Comparison of ENCODE assay signal across 1 cellular context in genomic region chr16:9159839-9160550, GRCh38.
TF ChIP-seq lines count a peak whose summit lies in the region.

No MANE protein-coding gene starts in this region.

TF ChIP-seq in HepG2, 621 proteins besides CTCF, POLR2A, EP300 and RAD21 (continued from another document and continues in another):
- TF ChIP-seq ZNF770 (CRISPR knock-in tag; IDR thresholded peaks at IDR 0.05): 0 out of 2 replicates have a peak, but pooled peaks have one; percentile 5
- TF ChIP-seq CCAR2 (optimal IDR thresholded peaks at IDR 0.05; ENCODE audit: low read depth, low read length): no peak
- no peak for TF ChIP-seq IRX3 (CRISPR knock-in tag; IDR thresholded peaks at IDR 0.05; ENCODE audit: borderline replicate concordance, low read depth)
- no peak for TF ChIP-seq POLR2AphosphoS5 (IDR thresholded peaks at IDR 0.05; ENCODE audit: low read depth, low read length)
- TF ChIP-seq XRCC5 (optimal IDR thresholded peaks at IDR 0.05; ENCODE audit: low read length): peak; percentile 96
- TF ChIP-seq ZNF83 (CRISPR knock-in tag; IDR thresholded peaks at IDR 0.05; ENCODE audit: borderline replicate concordance): 0 out of 2 replicates have a peak, but pooled peaks have one; percentile 48
- TF ChIP-seq AKAP8 (CRISPR knock-in tag; IDR thresholded peaks at IDR 0.05): no peak
- no peak for TF ChIP-seq MED8 (CRISPR knock-in tag; IDR thresholded peaks at IDR 0.05; ENCODE audit: insufficient replicate concordance)
- no peak for TF ChIP-seq ZNF619 (CRISPR knock-in tag; IDR thresholded peaks at IDR 0.05)
- TF ChIP-seq TARDBP (CRISPR knock-in tag; IDR thresholded peaks at IDR 0.05): 0 out of 2 replicates have a peak, but pooled peaks have one; percentile 20
- TF ChIP-seq TSC22D2 (CRISPR knock-in tag; IDR thresholded peaks at IDR 0.05; ENCODE audit: borderline replicate concordance): 0 out of 2 replicates have a peak, but pooled peaks have one; percentile 49
- TF ChIP-seq ZNF674 (CRISPR knock-in tag; IDR thresholded peaks at IDR 0.05; ENCODE audit: low read depth): no peak
- TF ChIP-seq ZNF280B (CRISPR knock-in tag; IDR thresholded peaks at IDR 0.05; ENCODE audit: borderline replicate concordance): peak; percentile 52; the same call in 1 of the 2 replicates
- TF ChIP-seq TFAP4 (IDR thresholded peaks at IDR 0.05; ENCODE audit: borderline replicate concordance, low read depth): peak; percentile 69; the same call in 1 of the 2 replicates
- TF ChIP-seq BHLHE40 (IDR thresholded peaks at IDR 0.05; ENCODE audit: low read length): peak; percentile 44; the same call in 1 of the 2 replicates
- no peak for TF ChIP-seq ZNF329 (CRISPR knock-in tag; IDR thresholded peaks at IDR 0.05; ENCODE audit: low read depth)
- peak; percentile 57; the same call in 1 of the 2 replicates for TF ChIP-seq ZFP90 (CRISPR knock-in tag; IDR thresholded peaks at IDR 0.05; ENCODE audit: borderline replicate concordance)
- TF ChIP-seq ZNF687 (CRISPR knock-in tag; IDR thresholded peaks at IDR 0.05): peak; percentile 39
- no peak for TF ChIP-seq ZNF724P (CRISPR knock-in tag; IDR thresholded peaks at IDR 0.05; ENCODE audit: borderline replicate concordance)
- no peak for TF ChIP-seq ZBTB20 (CRISPR knock-in tag; IDR thresholded peaks at IDR 0.05; ENCODE audit: borderline replicate concordance, low read depth)
- peak; percentile 23; the same call in 1 of the 2 replicates for TF ChIP-seq TFDP1 (CRISPR knock-in tag; IDR thresholded peaks at IDR 0.05; ENCODE audit: borderline replicate concordance)
- TF ChIP-seq CERS6 (CRISPR knock-in tag; IDR thresholded peaks at IDR 0.05): no peak
- TF ChIP-seq HOXA5 (CRISPR knock-in tag; IDR thresholded peaks at IDR 0.05): 0 out of 2 replicates have a peak, but pooled peaks have one; percentile 23
- no peak for TF ChIP-seq SP1 (IDR thresholded peaks at IDR 0.05)
- no peak for TF ChIP-seq SP1 (CRISPR knock-in tag; IDR thresholded peaks at IDR 0.05)
- no peak for TF ChIP-seq ZNF646 (CRISPR knock-in tag; IDR thresholded peaks at IDR 0.05)
- no peak for TF ChIP-seq SNAPC2 (CRISPR knock-in tag; IDR thresholded peaks at IDR 0.05)
- TF ChIP-seq ADNP (CRISPR knock-in tag; IDR thresholded peaks at IDR 0.05): no peak
- 0 out of 2 replicates have a peak, but pooled peaks have one; percentile 44 for TF ChIP-seq NRL (CRISPR knock-in tag; IDR thresholded peaks at IDR 0.05; ENCODE audit: borderline replicate concordance)
- no peak for TF ChIP-seq HES4 (CRISPR knock-in tag; IDR thresholded peaks at IDR 0.05; ENCODE audit: borderline replicate concordance)
- 0 out of 2 replicates have a peak, but pooled peaks have one; percentile 54 for TF ChIP-seq RNF2 (conservative IDR thresholded peaks at IDR 0.05; ENCODE audit: low read depth)
- TF ChIP-seq ATF6 (CRISPR knock-in tag; conservative IDR thresholded peaks at IDR 0.05): no peak
- peak; percentile 17 for TF ChIP-seq U2AF1 (optimal IDR thresholded peaks at IDR 0.05; ENCODE audit: low read depth, low read length)
- 0 out of 2 replicates have a peak, but pooled peaks have one; percentile 26 for TF ChIP-seq MAF1 (CRISPR knock-in tag; IDR thresholded peaks at IDR 0.05; ENCODE audit: borderline replicate concordance)
- TF ChIP-seq HMGXB4 (CRISPR knock-in tag; IDR thresholded peaks at IDR 0.05; ENCODE audit: borderline replicate concordance in 1 of 2, low read depth in 1 of 2): peak in 1 of 2 experiments; percentile 60; a peak in 1 of 4 replicates
